8 cellular contexts compared by ENCODE assay signal in the genomic region with DNA sequence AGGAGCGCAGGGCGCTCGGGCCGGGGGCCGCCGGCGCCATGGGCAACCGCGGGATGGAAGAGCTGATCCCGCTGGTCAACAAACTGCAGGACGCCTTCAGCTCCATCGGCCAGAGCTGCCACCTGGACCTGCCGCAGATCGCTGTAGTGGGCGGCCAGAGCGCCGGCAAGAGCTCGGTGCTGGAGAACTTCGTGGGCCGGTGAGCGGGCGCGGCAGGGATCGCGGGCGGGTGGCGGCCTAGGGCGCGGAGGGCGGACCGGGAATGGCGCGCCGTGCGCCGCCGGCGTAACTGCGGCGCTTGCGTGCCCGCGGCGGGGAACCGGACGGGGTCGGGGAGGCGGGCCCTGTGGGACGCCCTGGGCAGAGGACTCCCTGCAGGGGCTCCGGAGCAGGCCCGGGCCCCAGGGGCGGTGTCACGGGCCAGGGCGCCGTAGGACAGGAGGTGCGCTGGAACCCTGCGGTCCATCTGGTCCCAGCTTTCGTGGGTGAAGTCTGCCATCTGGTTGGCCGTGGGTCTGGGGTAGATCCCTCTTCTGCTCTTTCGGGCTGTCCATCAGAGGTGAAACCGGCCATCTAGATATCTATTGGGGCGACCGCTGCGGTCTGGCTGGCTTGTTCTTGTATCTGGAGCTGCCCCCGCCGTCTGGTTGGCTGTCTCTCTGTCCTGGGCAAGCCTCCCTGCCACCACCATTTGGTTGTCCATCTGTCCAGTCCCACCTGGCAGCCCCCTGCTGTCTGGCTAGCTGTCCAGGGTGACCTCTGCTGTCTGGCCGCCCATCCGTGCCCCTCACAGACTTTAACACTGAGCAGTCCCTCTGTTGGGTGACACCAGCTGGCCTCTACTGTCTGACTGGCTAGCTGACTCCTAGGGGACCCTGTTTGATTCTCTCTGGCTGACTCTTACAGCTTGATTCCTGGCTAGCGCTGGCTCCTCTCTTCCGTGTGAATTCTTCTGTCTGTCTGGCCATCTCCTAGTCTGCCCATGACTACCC. TPM values are rescaled to one million over a fixed set of nuclear protein-coding genes. Genes with fewer than 3 reads are reported as not detected.
A peak's percentile ranks its signal among the peaks of the same experiment; 100 is the strongest.
DNase-seq lines count a peak whose midpoint lies in the region; ATAC-seq and TF ChIP-seq lines count a peak whose summit lies in the region.

No MANE protein-coding gene starts in this region.

- POLR2A ChIA-PET in GM10248 (lab: Yijun Ruan, JAX) (interaction anchor here (0.6 to 1.0 kb wide), 4 partner anchors 9 to 158 kb away, joined by 3 to 8 read pairs (median 4); no protein-coding TSS in a partner anchor), HCT116 (lab: Charles Lee) (interaction anchor here (0.7 to 2.5 kb wide), 7 partner anchors 10 to 146 kb away, joined by 3 to 14 read pairs (median 5); a partner anchor contains a TSS)

- H3K36me3 Mint-ChIP-seq in activated T-helper 2 cell treated with anti-CD3 and anti-CD28 coated beads, Interferon-gamma antibody, Interleukin-2, Interleukin-4, amounts not matched to agents 10 μg/mL and 5 μg/mL and 100 μg/mL, durations not matched to agents 14 hours and 24 hours and 36 hours (ENCODE audit: low read depth): peaks cover 11% of the 10 kb centered on the region

- H2AFZ ChIP-seq in HCT116 (ENCODE audit: low read depth, low read length, poor library complexity, severe bottlenecking) (no peak overlapping the region), neuron (ENCODE audit: low read depth, low read length) (peak overlapping the region; percentile 62)

- BruUV-seq in HCT116 (replicated peaks; lab: Mats Ljungman, UMichigan): no TSS peak

- H3K27me3 Mint-ChIP-seq in activated T-helper 2 cell treated with anti-CD3 and anti-CD28 coated beads, Interferon-gamma antibody, Interleukin-2, Interleukin-4, amounts not matched to agents 10 μg/mL and 5 μg/mL and 100 μg/mL, durations not matched to agents 14 hours and 24 hours and 36 hours (ENCODE audit: low read depth): no peaks in the 10 kb centered on the region

- H3K27me3 ChIP-seq in HCT116 (ENCODE audit: insufficient read depth, low read length): no peaks in the 10 kb centered on the region
- H3K27me3 ChIP-seq in neuron (ENCODE audit: insufficient read depth, low read length): no peaks in the 10 kb centered on the region
- no peaks in the 10 kb centered on the region for H3K27me3 ChIP-seq in uterus

- H3K9me3 Mint-ChIP-seq in activated T-helper 2 cell treated with anti-CD3 and anti-CD28 coated beads, Interferon-gamma antibody, Interleukin-2, Interleukin-4, amounts not matched to agents 10 μg/mL and 5 μg/mL and 100 μg/mL, durations not matched to agents 14 hours and 24 hours and 36 hours: no peaks in the 10 kb centered on the region

- H3K79me2 ChIP-seq in HCT116 (ENCODE audit: insufficient read depth, low read length): peaks cover 55% of the 10 kb centered on the region

- no peak for TF ChIP-seq RAD21 in HCT116 (IDR thresholded peaks at IDR 0.05; ENCODE audit: low read depth)

- RAD21 ChIA-PET in HCT116 (lab: Charles Lee; ENCODE audit: low non-redundant PET in 1 of 2, low total read pairs in 2 of 2, uncharacterized antibody in 2 of 2, unreplicated experiment in 2 of 2): interaction anchor here (0.7 to 0.9 kb wide), 2 partner anchors 117 kb away, joined by 3 to 5 read pairs; a partner anchor contains a TSS

- intact Hi-C loops in HCT116 (cut with micrococcal nuclease): no loop called here
- intact Hi-C loops in activated T-helper 2 cell treated with anti-CD3 and anti-CD28 coated beads, Interferon-gamma antibody, Interleukin-2, Interleukin-4, amounts not matched to agents 10 μg/mL and 5 μg/mL and 100 μg/mL, durations not matched to agents 14 hours and 24 hours and 36 hours (cut with micrococcal nuclease): loop anchor here (5.0 kb wide), 1 partner anchor 94 kb away; no protein-coding TSS in a partner anchor
- intact Hi-C loops in uterus (cut with DNase I; ENCODE audit: low total_unique reads): loop anchor here (10.0 kb wide), 1 partner anchor 146 kb away; no protein-coding TSS in a partner anchor

- H3K36me3 ChIP-seq in HCT116 (ENCODE audit: control insufficient read depth in 1 of 2, insufficient read depth in 2 of 2, low read length in 2 of 2) (peaks cover 2 to 3% of the 10 kb centered on the region in 2 experiments; a peak in 2 of 4 replicates), neuron (ENCODE audit: insufficient read depth, low read length) (peaks cover 5% of the 10 kb centered on the region), uterus (no peaks in the 10 kb centered on the region)

- peak overlapping the region; percentile 80 for H3K27ac Mint-ChIP-seq in activated T-helper 2 cell treated with anti-CD3 and anti-CD28 coated beads, Interferon-gamma antibody, Interleukin-2, Interleukin-4, amounts not matched to agents 10 μg/mL and 5 μg/mL and 100 μg/mL, durations not matched to agents 14 hours and 24 hours and 36 hours

- peak overlapping the region; percentile 92 for H3K27ac ChIP-seq in HCT116 (ENCODE audit: low read depth, low read length)
- H3K27ac ChIP-seq in uterus: peak overlapping the region; percentile 79 to 92

- peak; percentile 12 for TF ChIP-seq POLR2A in HCT116 (IDR thresholded peaks at IDR 0.05; ENCODE audit: borderline replicate concordance, extremely low read depth, insufficient read depth, insufficient read length)
- TF ChIP-seq POLR2A in uterus (IDR thresholded peaks at IDR 0.05): no peak

- peaks cover 17% of the 10 kb centered on the region for H3K4me1 Mint-ChIP-seq in activated T-helper 2 cell treated with anti-CD3 and anti-CD28 coated beads, Interferon-gamma antibody, Interleukin-2, Interleukin-4, amounts not matched to agents 10 μg/mL and 5 μg/mL and 100 μg/mL, durations not matched to agents 14 hours and 24 hours and 36 hours (ENCODE audit: low read depth)

- peaks cover 7 to 14% of the 10 kb centered on the region in 2 experiments; a peak in 3 of 4 replicates for H3K4me1 ChIP-seq in HCT116 (ENCODE audit: control insufficient read depth in 1 of 2, insufficient read depth in 2 of 2, low read length in 2 of 2)
- H3K4me1 ChIP-seq in neuron (ENCODE audit: insufficient read depth, low read length): peaks cover 13% of the 10 kb centered on the region
- peaks cover 0 to 12% of the 10 kb centered on the region in 2 donors for H3K4me1 ChIP-seq in uterus

- H3K9me2 ChIP-seq in HCT116 (ENCODE audit: insufficient read depth): no peaks in the 10 kb centered on the region

- H3K4me2 ChIP-seq in HCT116 (ENCODE audit: low read length): peak overlapping the region; percentile 84

- H4K20me1 ChIP-seq in HCT116 (ENCODE audit: insufficient read depth): peaks cover 4% of the 10 kb centered on the region; the same call in 1 of the 2 replicates

- TF ChIP-seq CTCF in GM10248 (IDR thresholded peaks at IDR 0.05; ENCODE audit: control extremely low read depth, extremely low read depth, low read depth, missing control alignments) (no peak), HCT116 (IDR thresholded peaks at IDR 0.05 in 2 of 3, conservative IDR thresholded peaks at IDR 0.05 in 1 of 3; ENCODE audit: borderline replicate concordance in 1 of 3, insufficient read depth in 1 of 3, low read depth in 2 of 3, low read length in 2 of 3) (no peak), foreskin fibroblast (IDR thresholded peaks at IDR 0.05; ENCODE audit: low read depth, low read length) (no peak), uterus (IDR thresholded peaks at IDR 0.05) (no peak)

- H3K4me3 ChIP-seq in HCT116 (replicated peaks in 1 of 2; ENCODE audit: low read depth in 1 of 2, low read length in 2 of 2) (peak overlapping the region; percentile 89 to 90), foreskin fibroblast (ENCODE audit: low read depth in 1 of 2, low read length in 2 of 2) (peak overlapping the region; percentile 74 to 83), neuron (ENCODE audit: low read length) (peak overlapping the region; percentile 88), uterus (peak overlapping the region; percentile 71 to 99)

- H3K9ac ChIP-seq in HCT116 (ENCODE audit: low read length): peak overlapping the region; percentile 95

- CTCF ChIA-PET in GM10248 (lab: Yijun Ruan, JAX): interaction anchor here (0.6 to 9.7 kb wide), 46 partner anchors 10 to 375 kb away, joined by 3 to 107 read pairs (median 6); a partner anchor contains a TSS
- CTCF ChIA-PET in HCT116 (lab: Charles Lee): interaction anchor here (0.6 to 3.0 kb wide), 29 partner anchors 9 to 315 kb away, joined by 3 to 43 read pairs (median 4); a partner anchor contains a TSS

- H3K9me3 ChIP-seq in HCT116 (ENCODE audit: control insufficient read depth in 1 of 2, insufficient read depth in 1 of 2, low read depth in 1 of 2, low read length in 2 of 2) (no peaks in the 10 kb centered on the region), neuron (ENCODE audit: low read length) (no peaks in the 10 kb centered on the region), uterus (no peaks in the 10 kb centered on the region)

- DNase-seq in GM10248 (ENCODE audit: extremely low spot score): peak; percentile 55
- DNase-seq in HCT116 (ENCODE audit: low read depth, low spot score): no peak
- DNase-seq in NOMO-1 treated with dmso at 0.1 percent for 144 hours (lab: John Stamatoyannopoulos, UW; ENCODE audit: unreplicated experiment): peak; percentile 28
- DNase-seq in activated T-helper 2 cell treated with anti-CD3 and anti-CD28 coated beads, Interferon-gamma antibody, Interleukin-2, Interleukin-4, amounts not matched to agents 10 μg/mL and 5 μg/mL and 100 μg/mL, durations not matched to agents 14 hours and 24 hours and 36 hours (ENCODE audit: low spot score): peak; percentile 44
- DNase-seq in foreskin fibroblast: peak; percentile 41 to 75
- DNase-seq in uterus: peak in 1 of 2 donors; percentile 30
- DNase-seq in SIG-M5 (lab: John Stamatoyannopoulos, UW): no peak

- ATAC-seq in HCT116: peak; percentile 44

- H3K4me3 Mint-ChIP-seq in activated T-helper 2 cell treated with anti-CD3 and anti-CD28 coated beads, Interferon-gamma antibody, Interleukin-2, Interleukin-4, amounts not matched to agents 10 μg/mL and 5 μg/mL and 100 μg/mL, durations not matched to agents 14 hours and 24 hours and 36 hours (ENCODE audit: low read depth): peak overlapping the region; percentile 95

TF ChIP-seq in HCT116, 20 proteins besides CTCF, POLR2A, EP300 and RAD21 (continues in another document):
- TF ChIP-seq SRF (IDR thresholded peaks at IDR 0.05; ENCODE audit: low read depth): no peak

RNA-seq across cellular contexts. Expression of a gene that starts 0.6 kb away (rescaled TPM):
- total RNA-seq in HCT116 (2021; ENCODE audit: unreplicated experiment): 183 TPM
- 163 and 167 TPM in 2 replicates for polyA plus RNA-seq in HCT116 (2012)
- 185 and 198 TPM in 2 replicates for total RNA-seq in activated T-helper 2 cell treated with anti-CD3 and anti-CD28 coated beads, Interferon-gamma antibody, Interleukin-2, Interleukin-4, amounts not matched to agents 10 μg/mL and 5 μg/mL and 100 μg/mL, durations not matched to agents 14 hours and 24 hours and 36 hours
- 100 to 1,000 TPM in 2 of 4 donors, 10 to 100 TPM in 2; 46.8 to 150 (median 86.0) TPM for total RNA-seq in uterus

RNA-seq across cellular contexts. Expression of a gene that starts 17.3 kb away (rescaled TPM):
- total RNA-seq in HCT116 (2021; ENCODE audit: unreplicated experiment) (54.6 TPM), uterus (100 to 1,000 TPM in 1 of 4 donors, 10 to 100 TPM in 3; 35.0 to 311 (median 50.8) TPM)
- polyA plus RNA-seq in HCT116 (2012): 57.8 and 69.3 TPM in 2 replicates
- total RNA-seq in activated T-helper 2 cell treated with anti-CD3 and anti-CD28 coated beads, Interferon-gamma antibody, Interleukin-2, Interleukin-4, amounts not matched to agents 10 μg/mL and 5 μg/mL and 100 μg/mL, durations not matched to agents 14 hours and 24 hours and 36 hours: 67.2 and 75.0 TPM in 2 replicates

Comparison
In these comparisons a context has a peak if more than half of its experiments do, and no peak if none do; other contexts are left out.
1. DNase-seq: peak in GM10248 (single experiment), NOMO-1 treated with dmso at 0.1 percent for 144 hours (single experiment), activated T-helper 2 cell treated with anti-CD3 and anti-CD28 coated beads, Interferon-gamma antibody, Interleukin-2, Interleukin-4, amounts not matched to agents 10 μg/mL and 5 μg/mL and 100 μg/mL, durations not matched to agents 14 hours and 24 hours and 36 hours (single experiment) and foreskin fibroblast (2 of 2); none in HCT116 (single experiment) and SIG-M5 (single experiment).
2. Peak in every context shown above with its lines, with median percentiles within 50 percentile points of each other: H3K4me3 ChIP-seq.